22 cellular contexts compared by ENCODE assay signal in the genomic region with DNA sequence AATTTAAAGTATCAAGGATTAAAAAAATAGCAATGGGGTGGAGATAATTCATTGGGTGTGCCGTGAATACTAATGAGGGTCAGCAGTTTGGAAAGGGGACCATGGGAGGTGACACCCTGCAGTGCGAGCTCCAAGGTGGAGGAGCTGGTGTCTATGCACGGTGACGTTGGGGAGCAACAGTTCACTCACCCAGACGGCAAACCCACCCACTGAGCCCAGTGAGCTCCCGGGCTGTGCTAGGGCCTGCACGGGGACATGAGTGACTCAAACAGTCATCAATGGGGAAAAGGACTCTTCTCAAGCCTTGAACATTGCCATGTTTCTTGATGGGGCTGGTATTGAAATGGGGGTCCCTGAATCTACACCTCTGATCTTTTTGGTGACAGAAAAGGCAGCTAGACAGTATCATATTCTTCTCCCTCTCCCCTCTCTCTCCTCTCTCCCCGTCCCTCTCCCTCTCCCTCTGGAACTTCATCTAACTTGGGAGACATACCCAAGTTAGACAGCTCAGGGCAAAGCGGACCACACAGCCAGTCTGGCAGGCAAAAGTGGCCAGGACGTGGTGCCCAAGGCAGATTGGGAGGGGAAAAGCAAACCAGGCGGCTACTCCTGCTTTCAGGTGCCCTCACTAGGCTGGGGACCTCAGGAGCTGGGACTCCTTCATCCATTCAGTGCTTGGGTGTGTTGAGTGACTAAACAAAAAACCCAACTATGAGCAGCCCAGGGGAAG.
"Had no signal": no experiment of that assay in that cellular context is flagged by ENCODE, and none has a peak within 500 bp of the region (broad histone marks: within the 10 kb centered on the region; RNA-seq: fewer than 3 reads in every experiment).

No MANE protein-coding gene starts in this region.

- H2AFZ ChIP-seq: parathyroid adenoma had no signal

- H3K36me3 ChIP-seq: right lobe of liver, tibial artery had no signal

- DNase-seq: cerebellar nuclear complex; effector CD4-positive, alpha-beta T cell; endodermal cell; erythroblast; foreskin melanocyte; hypothalamus; kidney glomerular epithelial cell; naive B cell; psoas muscle; retina; right lobe of liver; stimulated activated CD4-positive, alpha-beta T cell treated with anti-CD3 and anti-CD28 coated beads, Interleukin-4, amount 100 ng/mL, for 1 hour; tibial artery had no signal

- H3K4me1 Mint-ChIP-seq: memory B cell; naive B cell; stimulated activated memory B cell treated with anti-CD40 and anti-IgM and Interleukin-4, amounts not matched to agents 10 μg/mL and 1 μg/mL and 100 μg/mL, for 72 hours had no signal

- H3K36me3 Mint-ChIP-seq: stimulated activated memory B cell treated with anti-CD40 and anti-IgM and Interleukin-4, amounts not matched to agents 10 μg/mL and 1 μg/mL and 100 μg/mL, for 72 hours had no signal

- H3K4me3 ChIP-seq: psoas muscle, right lobe of liver, tibial artery had no signal

- H3K27me3 ChIP-seq: right lobe of liver had no signal

- H3K4me1 ChIP-seq: parathyroid adenoma, psoas muscle, right lobe of liver had no signal

- H3K27ac ChIP-seq: parathyroid adenoma, psoas muscle, right lobe of liver, tibial artery had no signal

- FAIRE-seq: colon, endothelial cell of umbilical vein, islet of Langerhans, urothelium cell line had no signal

- H3K9me3 ChIP-seq: psoas muscle, right lobe of liver had no signal

- H3K27ac Mint-ChIP-seq: endodermal cell; memory B cell; naive B cell; nephron; stimulated activated memory B cell treated with anti-CD40 and anti-IgM and Interleukin-4, amounts not matched to agents 10 μg/mL and 1 μg/mL and 100 μg/mL, for 72 hours; stimulated activated naive CD8-positive, alpha-beta T cell treated with anti-CD3 and anti-CD28 coated beads, Interleukin-15, Interleukin-2, amounts not matched to agents 100 ng/mL and 50 ng/mL, for 24 hours had no signal

- ATAC-seq: psoas muscle; right lobe of liver; stimulated activated memory B cell treated with anti-CD40 and anti-IgM and Interleukin-4, amounts not matched to agents 10 μg/mL and 1 μg/mL and 100 μg/mL, for 72 hours had no signal

- H3K4me3 Mint-ChIP-seq: endodermal cell; memory B cell; naive B cell; nephron; stimulated activated memory B cell treated with anti-CD40 and anti-IgM and Interleukin-4, amounts not matched to agents 10 μg/mL and 1 μg/mL and 100 μg/mL, for 72 hours; stimulated activated naive CD8-positive, alpha-beta T cell treated with anti-CD3 and anti-CD28 coated beads, Interleukin-15, Interleukin-2, amounts not matched to agents 100 ng/mL and 50 ng/mL, for 24 hours had no signal

- H3K9ac ChIP-seq: parathyroid adenoma had no signal
